Comparison of ENCODE assay signal across 13 cellular contexts in the genomic region with DNA sequence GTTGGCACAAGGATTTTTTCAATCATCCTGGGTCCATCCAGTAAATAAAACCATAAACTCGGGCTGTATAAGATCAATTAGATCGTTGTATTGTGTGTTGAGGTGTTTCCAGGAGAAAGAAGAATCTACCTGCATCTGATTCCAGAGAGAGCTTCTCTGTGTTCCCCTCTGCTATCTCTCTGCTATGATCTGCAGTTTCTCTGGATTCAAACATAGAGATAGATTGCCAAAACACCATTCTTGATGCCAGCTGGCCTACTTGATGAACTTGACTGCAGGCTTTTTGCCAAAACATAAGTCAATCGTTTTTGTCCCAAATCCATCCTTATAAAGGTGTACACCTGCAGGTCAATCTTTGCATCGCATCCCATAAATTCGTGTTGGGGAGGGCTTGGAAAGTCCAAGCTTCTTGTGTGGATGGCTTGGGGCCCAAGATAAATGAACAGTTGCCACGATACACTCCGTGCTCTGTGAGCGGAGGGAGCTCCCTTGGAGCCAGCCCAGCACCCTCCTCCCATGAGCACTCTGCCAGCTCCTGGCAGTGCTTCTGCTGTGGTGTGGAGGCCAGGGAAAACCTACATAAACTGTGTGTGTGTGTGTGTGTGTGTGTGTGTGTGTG. TPM values are rescaled to one million over a fixed set of nuclear protein-coding genes. Genes with fewer than 3 reads are reported as not detected.
DNase-seq lines count a peak whose midpoint lies in the region; ATAC-seq, FAIRE-seq and TF ChIP-seq lines count a peak whose summit lies in the region.
"Had no signal": no experiment of that assay in that cellular context is flagged by ENCODE, and none has a peak within 500 bp of the region (broad histone marks: within the 10 kb centered on the region; RNA-seq: fewer than 3 reads in every experiment).

No MANE protein-coding gene starts in this region.

- peaks cover 0 to 11% (median 10%) of the 10 kb centered on the region in 4 donors for H3K4me1 ChIP-seq in liver (ENCODE audit: control insufficient read depth in 4 of 4, insufficient read depth in 4 of 4, low read length in 3 of 4)
- H3K4me1 ChIP-seq in HepG2 (ENCODE audit: insufficient read depth, low read length), result no peaks in the 10 kb centered on the region
- no peaks in the 10 kb centered on the region for H3K4me1 ChIP-seq in ovary (ENCODE audit: insufficient read depth)
- H3K4me1 ChIP-seq in aorta (ENCODE audit: control insufficient read depth in 1 of 2, insufficient read depth in 2 of 2, low read length in 2 of 2), result no peaks in the 10 kb centered on the region

- no peak for ATAC-seq in HepG2
- peak; percentile 89 for ATAC-seq in aorta (ENCODE audit: low FRiP score)
- no peak for ATAC-seq in GM18873 (IDR thresholded peaks at IDR 0.05; ENCODE audit: low FRiP score, unreplicated experiment)

- H3K9me3 ChIP-seq in liver (ENCODE audit: control insufficient read depth in 4 of 4, low read length in 3 of 4) (no peaks in the 10 kb centered on the region), HepG2 (ENCODE audit: low read length) (no peaks in the 10 kb centered on the region), ovary (no peaks in the 10 kb centered on the region), aorta (ENCODE audit: control insufficient read depth, low read length) (no peaks in the 10 kb centered on the region)

- peak; percentile 20 for TF ChIP-seq CTCF in liver (IDR thresholded peaks at IDR 0.05; ENCODE audit: low read depth, low read length, missing input control)
- no peak for TF ChIP-seq CTCF in HepG2 (CRISPR knock-in tag; IDR thresholded peaks at IDR 0.05)
- TF ChIP-seq CTCF in ovary (IDR thresholded peaks at IDR 0.05), result no peak

- TF ChIP-seq POLR2A in HepG2 (IDR thresholded peaks at IDR 0.05; ENCODE audit: insufficient read depth in 1 of 2, low read depth in 2 of 2, low read length in 2 of 2) (no peak), ovary (IDR thresholded peaks at IDR 0.05) (no peak)

- no peak for FAIRE-seq in HepG2 (lab: Jason Lieb, UNC)
- FAIRE-seq: H1 had no signal

- H2AFZ ChIP-seq in HepG2 (ENCODE audit: low read length), result no peak overlapping the region

- CTCF ChIA-PET in HepG2 (lab: Yijun Ruan, JAX; ENCODE audit: low intra/inter-chr PET ratio, low total read pairs), result no interaction called here

- no peaks in the 10 kb centered on the region for H3K79me2 ChIP-seq in HepG2 (ENCODE audit: insufficient read depth, low read length)

- TF ChIP-seq RAD21 in liver (IDR thresholded peaks at IDR 0.05), result no peak
- TF ChIP-seq RAD21 in HepG2 (CRISPR knock-in tag; IDR thresholded peaks at IDR 0.05), result no peak

- no peaks in the 10 kb centered on the region for H3K27me3 ChIP-seq in liver (ENCODE audit: control insufficient read depth in 4 of 4, insufficient read depth in 4 of 4, low read length in 3 of 4)
- peaks cover 0 to 17% of the 10 kb centered on the region in 2 experiments; a peak in 1 of 5 replicates for H3K27me3 ChIP-seq in HepG2 (ENCODE audit: control insufficient read depth in 1 of 2, insufficient read depth in 2 of 2, low read length in 2 of 2)
- H3K27me3 ChIP-seq in ovary, result no peaks in the 10 kb centered on the region
- no peaks in the 10 kb centered on the region for H3K27me3 ChIP-seq in aorta (ENCODE audit: control insufficient read depth in 1 of 2, insufficient read depth in 2 of 2, low read length in 1 of 2)

- BruUV-seq in HepG2 (replicated peaks; lab: Mats Ljungman, UMichigan), result no TSS peak

- no peak overlapping the region for H3K4me3 ChIP-seq in liver (ENCODE audit: low read depth in 1 of 3, low read length in 3 of 3)
- no peak overlapping the region for H3K4me3 ChIP-seq in HepG2 (replicated peaks in 1 of 3; ENCODE audit: insufficient read depth in 1 of 3, low read depth in 2 of 3, low read length in 3 of 3)
- H3K4me3 ChIP-seq in ovary, result no peak overlapping the region
- no peak overlapping the region for H3K4me3 ChIP-seq in aorta (ENCODE audit: low read length in 2 of 2)
- H3K4me3 ChIP-seq: smooth muscle cell had no signal

- DNase-seq in HepG2 (ENCODE audit: low spot score) (no peak), head of caudate nucleus (peak in 38 of 42 donors; percentile 27 to 77 (median 56)), ovary (peak in 3 of 5 donors; percentile 41 to 67 (median 49)), aorta (peak; percentile 64 to 85), ACHN (no peak), NCI-H128 (lab: John Stamatoyannopoulos, UW; ENCODE audit: unreplicated experiment) (no peak)
- DNase-seq: DMS153, NCI-H1048, NCI-H774 had no signal

- POLR2A ChIA-PET in HepG2 (lab: Yijun Ruan, JAX), result no interaction called here

- H3K36me3 ChIP-seq in liver (ENCODE audit: control insufficient read depth in 4 of 4, insufficient read depth in 3 of 4, low read depth in 1 of 4, low read length in 3 of 4), result no peaks in the 10 kb centered on the region
- no peaks in the 10 kb centered on the region for H3K36me3 ChIP-seq in HepG2 (replicated peaks in 1 of 2; ENCODE audit: control insufficient read depth in 1 of 2, insufficient read depth in 2 of 2, low read length in 2 of 2)
- no peaks in the 10 kb centered on the region for H3K36me3 ChIP-seq in ovary
- no peaks in the 10 kb centered on the region for H3K36me3 ChIP-seq in aorta (ENCODE audit: control insufficient read depth in 1 of 2, insufficient read depth in 2 of 2, low read length in 1 of 2)

- H3K27ac ChIP-seq in liver (ENCODE audit: low read depth in 1 of 2, low read length in 2 of 2) (peak overlapping the region in 1 of 2 donors; percentile 54), HepG2 (ENCODE audit: extremely low read length, insufficient read depth, low read length) (no peak overlapping the region), ovary (no peak overlapping the region), aorta (ENCODE audit: low read depth in 1 of 2, low read length in 2 of 2) (no peak overlapping the region)

- no peak overlapping the region for H3K4me2 ChIP-seq in HepG2 (ENCODE audit: low read depth, low read length)
- H3K4me2 ChIP-seq: smooth muscle cell had no signal

- in situ Hi-C loops in HepG2 (cut with HindIII; ENCODE audit: extremely low pct_ligation_motif_present, low pct_unique_long_range_greater_than_20kb), result no loop called here
- in situ Hi-C loops in ACHN (cut with HindIII; ENCODE audit: low pct_ligation_motif_present, low pct_unique_long_range_greater_than_20kb, low sequenced_read_pairs), result no loop called here

- H3K9ac ChIP-seq in liver (ENCODE audit: low read depth in 1 of 2, low read length in 2 of 2) (no peak overlapping the region), HepG2 (ENCODE audit: insufficient read depth, low read depth, low read length) (no peak overlapping the region)

- TF ChIP-seq EP300 in HepG2 (IDR thresholded peaks at IDR 0.05; ENCODE audit: low read depth in 2 of 2, low read length in 2 of 2) (no peak), HepG2 (CRISPR knock-in tag; IDR thresholded peaks at IDR 0.05; ENCODE audit: borderline replicate concordance) (no peak), ovary (IDR thresholded peaks at IDR 0.05) (no peak)

- no peaks in the 10 kb centered on the region for H4K20me1 ChIP-seq in HepG2 (ENCODE audit: insufficient read depth, low read length)

- WGBS in liver, result 24% methylated on average over 8 of the region's 8 CpGs
- WGBS in HepG2 (ENCODE audit: low lambda C conversion rate), result 10% methylated on average over 8 of the region's 8 CpGs
- 25 to 34% (median 33%) methylated on average over 8 of the region's 8 CpGs for WGBS in ovary, 3 donors
- 0 to 4% methylated on average over 8 of the region's 8 CpGs for WGBS in aorta, 2 donors

- intact Hi-C loops in HepG2 (cut with micrococcal nuclease; ENCODE audit: unreplicated experiment), result no loop called here
- intact Hi-C loops in head of caudate nucleus (cut with DNase I), result no loop called here
- intact Hi-C loops in ovary (cut with DNase I), result loop anchor here in 1 of 4 donors (10.0 kb wide), 1 partner anchor 121 kb away; no protein-coding TSS in a partner anchor
- intact Hi-C loops in aorta (cut with DNase I), result no loop called here

TF ChIP-seq in HepG2, 621 proteins besides CTCF, POLR2A, EP300 and RAD21 (continues in another document):
- TF ChIP-seq GLI4 (CRISPR knock-in tag; IDR thresholded peaks at IDR 0.05; ENCODE audit: borderline replicate concordance), result no peak

RNA-seq across cellular contexts. Expression of gene CERS3, which starts 2.7 kb away (rescaled TPM):
- total RNA-seq in liver (not detected), HepG2 (2016; rRNA removed; fragmentation: Illumina TruSeq; extraction: Trizol) (not detected in 2 replicates), ovary (under 1 TPM in 4 of 7 donors, not detected in 3; 0.11 to 0.48 (median 0.18) TPM), aorta (not detected)
- polyA plus RNA-seq in liver (not detected), HepG2 (2011; rRNA removed) (not detected in 2 replicates), ovary (under 1 TPM in 1 of 2 donors, not detected in 1; 0.02 TPM), aorta (not detected)
- total RNA-seq in HepG2 (2016; cell fraction: cytosol; rRNA removed; fragmentation: Illumina TruSeq; extraction: Trizol; ENCODE audit: low read depth), result not detected in 2 replicates
- not detected in 2 replicates for total RNA-seq in HepG2 (2016; cell fraction: insoluble cytoplasmic fraction; rRNA removed; fragmentation: Illumina TruSeq; extraction: Trizol)
- total RNA-seq in HepG2 (2016; cell fraction: membrane; rRNA removed; fragmentation: Illumina TruSeq; extraction: Trizol), result not detected in 2 replicates
- not detected in 2 replicates for total RNA-seq in HepG2 (2016; cell fraction: nucleus; rRNA removed; fragmentation: Illumina TruSeq; extraction: Trizol)
- not detected in 2 replicates for polyA plus RNA-seq in HepG2 (2011; cell fraction: cytosol; rRNA removed)
- polyA plus RNA-seq in HepG2 (2011; cell fraction: nucleus; rRNA removed), result not detected in 2 replicates
- not detected in 2 replicates for polyA plus RNA-seq in HepG2 (2012)
- polyA plus RNA-seq in HepG2 (2016; cell fraction: cytosol; fragmentation: Illumina TruSeq; extraction: Trizol; ENCODE audit: low read depth), result not detected in 2 replicates
- polyA plus RNA-seq in HepG2 (2016; cell fraction: insoluble cytoplasmic fraction; fragmentation: Illumina TruSeq; extraction: Trizol; ENCODE audit: low read depth), result not detected in 2 replicates
- not detected in 2 replicates for polyA plus RNA-seq in HepG2 (2016; cell fraction: membrane; fragmentation: Illumina TruSeq; extraction: Trizol; ENCODE audit: low read depth)
- polyA plus RNA-seq in HepG2 (2016; cell fraction: nucleus; fragmentation: Illumina TruSeq; extraction: Trizol; ENCODE audit: insufficient read depth, low read depth), result not detected in 2 replicates
- 0.28 TPM in 1 of 2 replicates, not detected in the other for polyA minus RNA-seq in HepG2 (2011; rRNA and poly(A)+ RNA removed; ENCODE audit: low replicate concordance)
- not detected in 2 replicates for polyA minus RNA-seq in HepG2 (2011; cell fraction: cytosol; rRNA and poly(A)+ RNA removed)
- polyA minus RNA-seq in HepG2 (2011; cell fraction: nucleus; rRNA and poly(A)+ RNA removed), result not detected in 2 replicates
- total RNA-seq: H1 had no signal

Comparison
In these comparisons a context has a peak if more than half of its experiments do, and no peak if none do; other contexts are left out.
1. DNase-seq: peak in head of caudate nucleus (38 of 42), ovary (3 of 5) and aorta (2 of 2); none in HepG2 (single experiment), ACHN (single experiment) and NCI-H128 (single experiment).